In genomic region chr5:137703565-137703964, GRCh38 we compare ENCODE assay signal across 10 cellular contexts.
"Had no signal": no experiment of that assay in that cellular context is flagged by ENCODE, and none has a peak within 500 bp of the region (broad histone marks: within the 10 kb centered on the region; RNA-seq: fewer than 3 reads in every experiment).

No MANE protein-coding gene starts in this region.

- H3K36me3 ChIP-seq: HAP-1 had no signal

- H3K27ac Mint-ChIP-seq: GM23338, H9, HFFc6 had no signal

- H3K4me1 Mint-ChIP-seq: GM23338, H9 had no signal

- H3K27ac ChIP-seq: GM23248 had no signal

- H3K4me1 ChIP-seq: HAP-1 had no signal

- H3K4me3 ChIP-seq: GM23248, GM23338, HAP-1 had no signal

- H3K9me3 Mint-ChIP-seq: GM23338, H9, HFFc6 had no signal

- FAIRE-seq: H1, H54 had no signal

- H3K4me3 Mint-ChIP-seq: GM23338, H9, HFFc6 had no signal

- DNase-seq: GM23248, GOT3, H7, H9, HCEC 1CT, HFFc6 had no signal

- H3K9ac ChIP-seq: GM23248 had no signal

- H3K9me3 ChIP-seq: HAP-1 had no signal
